In genomic region chr1:194705123-194705522, GRCh38 we compare ENCODE assay signal across 15 cellular contexts.
A peak's percentile ranks its signal among the peaks of the same experiment; 100 is the strongest.
DNase-seq lines count a peak whose midpoint lies in the region; ATAC-seq and TF ChIP-seq lines count a peak whose summit lies in the region.
"Had no signal": no experiment of that assay in that cellular context is flagged by ENCODE, and none has a peak within 500 bp of the region (broad histone marks: within the 10 kb centered on the region; RNA-seq: fewer than 3 reads in every experiment).

No MANE protein-coding gene starts in this region.

- no peaks in the 10 kb centered on the region for H3K9me2 ChIP-seq in Karpas-422 (replicated peaks; ENCODE audit: insufficient read depth, low read length)

- H3K9ac ChIP-seq in Karpas-422 (ENCODE audit: low read length), result no peak overlapping the region

- H3K27ac ChIP-seq in caudate nucleus (ENCODE audit: low read depth, low read length), result no peak overlapping the region
- H3K27ac ChIP-seq in Karpas-422 (ENCODE audit: low read length), result no peak overlapping the region
- H3K27ac ChIP-seq: adrenal gland, VCaP had no signal

- H3K9me3 ChIP-seq in Karpas-422 (ENCODE audit: low read length), result peaks cover 2% of the 10 kb centered on the region; the same call in 1 of the 2 replicates

- no peaks in the 10 kb centered on the region for H3K36me3 ChIP-seq in Karpas-422 (ENCODE audit: insufficient read depth, low read length)
- H3K36me3 ChIP-seq: adrenal gland had no signal

- no peak overlapping the region for H3K4me2 ChIP-seq in Karpas-422 (ENCODE audit: low read depth, low read length, poor library complexity, severe bottlenecking)

- no peaks in the 10 kb centered on the region for H3K27me3 ChIP-seq in Karpas-422 (ENCODE audit: low read length)
- H3K27me3 ChIP-seq: adrenal gland had no signal

- H4K20me1 ChIP-seq in Karpas-422 (ENCODE audit: insufficient read depth, low read depth, low read length), result no peaks in the 10 kb centered on the region

- no peaks in the 10 kb centered on the region for H3K79me2 ChIP-seq in Karpas-422 (ENCODE audit: low read length)

- H3K4me3 ChIP-seq in astrocyte of the spinal cord (ENCODE audit: low read depth, low read length) (no peak overlapping the region), Karpas-422 (ENCODE audit: low read length) (no peak overlapping the region)
- H3K4me3 ChIP-seq: adrenal gland had no signal

- H2AFZ ChIP-seq in Karpas-422 (ENCODE audit: low read length), result no peak overlapping the region

- in situ Hi-C loops in astrocyte of the spinal cord (cut with HindIII; ENCODE audit: low sequenced_read_pairs), result no loop called here

- H3K4me1 ChIP-seq in Karpas-422 (ENCODE audit: low read length), result no peaks in the 10 kb centered on the region
- H3K4me1 ChIP-seq: adrenal gland had no signal

- DNase-seq in astrocyte of the spinal cord (ENCODE audit: low read depth, low spot score) (peak; percentile 12), caudate nucleus (lab: John Stamatoyannopoulos, UW) (no peak), Karpas-422 (no peak), NCI-H1694 (lab: John Stamatoyannopoulos, UW) (no peak), SKM-1 (lab: John Stamatoyannopoulos, UW; ENCODE audit: unreplicated experiment) (no peak)
- DNase-seq: adrenal gland, DND-41, HCEC 1CT, kidney glomerular epithelial cell, NCI-H526 treated with DMSO at 0.1 percent for 48 hours, right cardiac atrium had no signal

- no peak for TF ChIP-seq CTCF in astrocyte of the spinal cord (IDR thresholded peaks at IDR 0.05; ENCODE audit: low read depth, low read length)

- ATAC-seq in GM18499 (IDR thresholded peaks at IDR 0.05; ENCODE audit: insufficient read depth, unreplicated experiment) (peak; percentile 81), GM21619 (IDR thresholded peaks at IDR 0.05; ENCODE audit: unreplicated experiment) (peak; percentile 75), HG03558 (IDR thresholded peaks at IDR 0.05; ENCODE audit: extremely low read depth, unreplicated experiment) (peak; percentile 78)
